ENCODE assay signal across 8 cellular contexts in genomic region chr5:149828161-149829011, GRCh38.
DNase-seq lines count a peak whose midpoint lies in the region; ATAC-seq and TF ChIP-seq lines count a peak whose summit lies in the region.

No MANE protein-coding gene starts in this region.

- no peak overlapping the region for H2BK5ac ChIP-seq in mesenchymal stem cell (ENCODE audit: low read depth, low read length, poor library complexity, severe bottlenecking)

- no peak overlapping the region for H2BK12ac ChIP-seq in mesenchymal stem cell (ENCODE audit: low read length in 2 of 2)

- POLR2A ChIA-PET in BJ (lab: Charles Lee) = no interaction called here
- POLR2A ChIA-PET in activated CD4-positive, alpha-beta memory T cell treated with anti-CD3 and anti-CD28 coated beads, Interleukin-2, amount 10 ng/mL, durations not matched to agents 7 days and 5 days (lab: Charles Lee) = interaction anchor here (0.7 kb wide), 1 partner anchor 192 kb away, joined by 3 read pairs; no protein-coding TSS in a partner anchor

- H2BK120ac ChIP-seq in mesenchymal stem cell (ENCODE audit: low read depth, low read length) = no peak overlapping the region

- H3K9me3 Mint-ChIP-seq in activated CD4-positive, alpha-beta memory T cell treated with anti-CD3 and anti-CD28 coated beads, Interleukin-2, amount 10 ng/mL, durations not matched to agents 7 days and 5 days = no peaks in the 10 kb centered on the region
- no peaks in the 10 kb centered on the region for H3K9me3 Mint-ChIP-seq in effector memory CD8-positive, alpha-beta T cell

- H3K27ac ChIP-seq in mesenchymal stem cell (ENCODE audit: low read length, poor library complexity, severe bottlenecking) = no peak overlapping the region

- H3K27me3 Mint-ChIP-seq in activated CD4-positive, alpha-beta memory T cell treated with anti-CD3 and anti-CD28 coated beads, Interleukin-2, amount 10 ng/mL, durations not matched to agents 7 days and 5 days = no peaks in the 10 kb centered on the region
- no peaks in the 10 kb centered on the region for H3K27me3 Mint-ChIP-seq in effector memory CD8-positive, alpha-beta T cell

- H3K27me3 ChIP-seq in BJ (ENCODE audit: control insufficient read depth, insufficient read depth, low read length) (0 out of 2 replicates have a peak, but pooled peaks cover 1% of the 10 kb centered on the region), mesenchymal stem cell (ENCODE audit: control insufficient read depth in 1 of 2, insufficient read depth in 1 of 2, low read length in 2 of 2) (no peaks in the 10 kb centered on the region)

- H3K36me3 ChIP-seq in BJ (ENCODE audit: control insufficient read depth, insufficient read depth, low read length) = no peaks in the 10 kb centered on the region
- H3K36me3 ChIP-seq in mesenchymal stem cell (ENCODE audit: control insufficient read depth in 1 of 2, insufficient read depth in 2 of 2, low read depth in 1 of 2, low read length in 2 of 2) = peaks cover 0 to 31% of the 10 kb centered on the region in 2 experiments

- H3K9ac ChIP-seq in mesenchymal stem cell (ENCODE audit: low read length) = no peak overlapping the region

- WGBS in mesenchymal stem cell = 36% methylated on average over 8 of the region's 11 CpGs

- H3K23ac ChIP-seq in mesenchymal stem cell (ENCODE audit: low read length in 2 of 2) = no peak overlapping the region

- no peak overlapping the region for H3K14ac ChIP-seq in mesenchymal stem cell (ENCODE audit: low read length in 2 of 2)

- H3K79me1 ChIP-seq in mesenchymal stem cell (replicated peaks; ENCODE audit: low read length, poor library complexity, severe bottlenecking) = no peaks in the 10 kb centered on the region

- no peak overlapping the region for H3K4me2 ChIP-seq in mesenchymal stem cell (ENCODE audit: low read length, poor library complexity, severe bottlenecking)

- no peak overlapping the region for H3K4me3 Mint-ChIP-seq in activated CD4-positive, alpha-beta memory T cell treated with anti-CD3 and anti-CD28 coated beads, Interleukin-2, amount 10 ng/mL, durations not matched to agents 7 days and 5 days
- no peak overlapping the region for H3K4me3 Mint-ChIP-seq in effector memory CD8-positive, alpha-beta T cell

- H2AK5ac ChIP-seq in mesenchymal stem cell (ENCODE audit: low read length, severe bottlenecking) = no peak overlapping the region

- no peak overlapping the region for H3K4ac ChIP-seq in mesenchymal stem cell (ENCODE audit: low read depth in 1 of 2, low read length in 2 of 2)

- peaks cover 8% of the 10 kb centered on the region for H3K4me1 ChIP-seq in mesenchymal stem cell (ENCODE audit: control insufficient read depth, insufficient read depth, low read depth, low read length)

- ATAC-seq in HG03565 (IDR thresholded peaks at IDR 0.05; ENCODE audit: unreplicated experiment) = peak; percentile 41
- ATAC-seq in effector memory CD8-positive, alpha-beta T cell (replicated peaks) = peak; percentile 75

- peak; percentile 85 for TF ChIP-seq CTCF in BJ (IDR thresholded peaks at IDR 0.05; ENCODE audit: insufficient read depth, low read depth, low read length)

- H4K8ac ChIP-seq in mesenchymal stem cell (ENCODE audit: low read length) = no peak overlapping the region

- no peaks in the 10 kb centered on the region for H3K9me3 ChIP-seq in mesenchymal stem cell (ENCODE audit: control insufficient read depth, low read length)

- DNase-seq in BJ (ENCODE audit: low read depth) (peak; percentile 58), GM19238 (ENCODE audit: insufficient read length, low spot score) (peak; percentile 79), NK-92 (lab: John Stamatoyannopoulos, UW; ENCODE audit: unreplicated experiment) (peak; percentile 17), mesenchymal stem cell (peak; percentile 92)
- DNase-seq in activated CD4-positive, alpha-beta memory T cell treated with anti-CD3 and anti-CD28 coated beads, Interleukin-2, amount 10 ng/mL, durations not matched to agents 7 days and 5 days = peak; percentile 85
- DNase-seq in effector memory CD8-positive, alpha-beta T cell = peak; percentile 70 to 78 (median 77)
- DNase-seq in stimulated activated CD8-positive, alpha-beta memory T cell treated with anti-CD3 and anti-CD28 coated beads, Interleukin-15, amount 100 ng/mL, for 24 hours (ENCODE audit: low read depth) = peak; percentile 65

- H3K4me3 ChIP-seq in BJ (ENCODE audit: low read depth, low read length) = no peak overlapping the region
- no peak overlapping the region for H3K4me3 ChIP-seq in mesenchymal stem cell (ENCODE audit: insufficient read depth in 1 of 2, low read depth in 1 of 2, low read length in 2 of 2)

- H3K4me1 Mint-ChIP-seq in activated CD4-positive, alpha-beta memory T cell treated with anti-CD3 and anti-CD28 coated beads, Interleukin-2, amount 10 ng/mL, durations not matched to agents 7 days and 5 days = peaks cover 9% of the 10 kb centered on the region
- peaks cover 0 to 4% of the 10 kb centered on the region in 2 donors for H3K4me1 Mint-ChIP-seq in effector memory CD8-positive, alpha-beta T cell (ENCODE audit: low read depth in 2 of 2)

- no peak overlapping the region for H4K91ac ChIP-seq in mesenchymal stem cell (ENCODE audit: low read length)

- H2BK15ac ChIP-seq in mesenchymal stem cell (ENCODE audit: low read depth, poor library complexity, severe bottlenecking) = no peak overlapping the region

- CTCF ChIA-PET in BJ (lab: Yijun Ruan, JAX) = interaction anchor here (0.6 to 18.7 kb wide), 25 partner anchors 8 to 511 kb away, joined by 3 to 363 read pairs (median 4); partner anchors contain the start of gene SLC26A2
- CTCF ChIA-PET in activated CD4-positive, alpha-beta memory T cell treated with anti-CD3 and anti-CD28 coated beads, Interleukin-2, amount 10 ng/mL, durations not matched to agents 7 days and 5 days (lab: Charles Lee) = interaction anchor here (0.8 to 6.6 kb wide), 26 partner anchors 9 to 207 kb away, joined by 3 to 96 read pairs (median 5); partner anchors contain the start of genes HMGXB3, SLC26A2 and TIGD6

- no peak overlapping the region for H3K18ac ChIP-seq in mesenchymal stem cell (ENCODE audit: low read depth in 1 of 2, low read length in 2 of 2)

- no peaks in the 10 kb centered on the region for H3K36me3 Mint-ChIP-seq in activated CD4-positive, alpha-beta memory T cell treated with anti-CD3 and anti-CD28 coated beads, Interleukin-2, amount 10 ng/mL, durations not matched to agents 7 days and 5 days (ENCODE audit: low read depth)
- peaks cover 2% of the 10 kb centered on the region for H3K36me3 Mint-ChIP-seq in effector memory CD8-positive, alpha-beta T cell (ENCODE audit: insufficient read depth)

- H3K27ac Mint-ChIP-seq in activated CD4-positive, alpha-beta memory T cell treated with anti-CD3 and anti-CD28 coated beads, Interleukin-2, amount 10 ng/mL, durations not matched to agents 7 days and 5 days = no peak overlapping the region
- H3K27ac Mint-ChIP-seq in effector memory CD8-positive, alpha-beta T cell = no peak overlapping the region

- no peak overlapping the region for H2AFZ ChIP-seq in mesenchymal stem cell (ENCODE audit: low read depth, low read length)

Comparison
In these comparisons a context has a peak if more than half of its experiments do, and no peak if none do; other contexts are left out.
1. DNase-seq: peak in every context shown above with its lines; median percentile 92 in mesenchymal stem cell; 85 in activated CD4-positive, alpha-beta memory T cell treated with anti-CD3 and anti-CD28 coated beads, Interleukin-2, amount 10 ng/mL, durations not matched to agents 7 days and 5 days; 79 in GM19238; 77 in effector memory CD8-positive, alpha-beta T cell; 65 in stimulated activated CD8-positive, alpha-beta memory T cell treated with anti-CD3 and anti-CD28 coated beads, Interleukin-15, amount 100 ng/mL, for 24 hours; 58 in BJ; 17 in NK-92.